8 cellular contexts compared by ENCODE assay signal in the genomic region with DNA sequence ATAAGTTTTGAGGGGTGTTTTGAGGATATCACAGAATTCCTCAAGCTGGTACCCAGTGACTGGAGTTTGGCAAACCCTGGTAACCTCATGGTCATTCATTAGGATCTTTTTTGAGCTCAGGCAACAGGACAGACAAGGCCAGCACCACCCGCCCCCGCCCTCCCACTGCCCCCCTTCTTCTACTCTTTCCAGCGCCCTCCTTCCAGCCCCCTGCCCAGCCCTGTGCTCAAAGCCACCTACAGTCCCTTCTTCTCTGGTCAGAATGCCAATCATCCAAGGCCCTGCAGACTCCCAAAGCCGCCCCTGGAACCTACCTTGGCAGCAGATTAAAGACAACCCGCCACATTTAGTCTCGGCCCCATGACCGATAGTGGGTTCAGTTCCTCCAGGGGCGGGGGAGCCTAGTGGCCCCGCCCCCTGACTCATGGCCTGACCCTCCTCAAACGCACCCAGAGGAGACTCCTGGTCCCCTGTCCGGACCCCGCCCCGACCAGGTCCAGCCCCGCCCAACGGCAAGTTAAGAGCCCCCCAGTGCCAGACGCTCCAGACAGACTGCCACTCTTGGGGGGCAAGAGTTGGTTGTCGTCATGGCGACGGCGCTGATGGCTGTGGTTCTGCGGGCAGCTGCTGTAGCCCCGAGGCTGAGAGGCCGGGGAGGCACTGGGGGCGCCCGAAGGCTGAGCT. TPM values are rescaled to one million over a fixed set of nuclear protein-coding genes. Genes with fewer than 3 reads are reported as not detected.
DNase-seq lines count a peak whose midpoint lies in the region; ATAC-seq lines count a peak whose summit lies in the region.

A gene with protein sequence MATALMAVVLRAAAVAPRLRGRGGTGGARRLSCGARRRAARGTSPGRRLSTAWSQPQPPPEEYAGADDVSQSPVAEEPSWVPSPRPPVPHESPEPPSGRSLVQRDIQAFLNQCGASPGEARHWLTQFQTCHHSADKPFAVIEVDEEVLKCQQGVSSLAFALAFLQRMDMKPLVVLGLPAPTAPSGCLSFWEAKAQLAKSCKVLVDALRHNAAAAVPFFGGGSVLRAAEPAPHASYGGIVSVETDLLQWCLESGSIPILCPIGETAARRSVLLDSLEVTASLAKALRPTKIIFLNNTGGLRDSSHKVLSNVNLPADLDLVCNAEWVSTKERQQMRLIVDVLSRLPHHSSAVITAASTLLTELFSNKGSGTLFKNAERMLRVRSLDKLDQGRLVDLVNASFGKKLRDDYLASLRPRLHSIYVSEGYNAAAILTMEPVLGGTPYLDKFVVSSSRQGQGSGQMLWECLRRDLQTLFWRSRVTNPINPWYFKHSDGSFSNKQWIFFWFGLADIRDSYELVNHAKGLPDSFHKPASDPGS (plus strand): TSS at position 546 of the 684 bp plus-strand sequence. CDS start 42 bp downstream, at position 588.

- H3K36me3 ChIP-seq in iPS-20b (ENCODE audit: insufficient read depth, low read depth, low read length) = no peaks in the 10 kb centered on the region

- no peak within 1 kb of the TSS for H3K27ac Mint-ChIP-seq in T-helper 1 cell treated with Interleukin-12 subunit alpha and Interleukin-12 subunit beta and Interleukin-4 antibody, amounts not matched to agents 30 μg/mL and 1 μg/mL, for 36 hours
- no peak within 1 kb of the TSS for H3K27ac Mint-ChIP-seq in activated T-helper 17 cell treated with anti-CD3 and anti-CD28 coated beads, Interleukin-2, amount 50 U/mL, for 72 hours
- no peak within 1 kb of the TSS for H3K27ac Mint-ChIP-seq in stimulated activated effector memory CD8-positive, alpha-beta T cell treated with anti-CD3 and anti-CD28 coated beads, Interleukin-12 subunit alpha, Interleukin-12 subunit beta, amount 100 ng/mL, for 72 hours

- H3K9me3 ChIP-seq in iPS-20b (ENCODE audit: insufficient read depth, low read depth, low read length) = no peaks in the 10 kb centered on the region

- H3K27me3 Mint-ChIP-seq in T-helper 1 cell treated with Interleukin-12 subunit alpha and Interleukin-12 subunit beta and Interleukin-4 antibody, amounts not matched to agents 30 μg/mL and 1 μg/mL, for 36 hours (ENCODE audit: low read depth) = peaks cover 32% of the 10 kb centered on the region
- peaks cover 3% of the 10 kb centered on the region for H3K27me3 Mint-ChIP-seq in activated T-helper 17 cell treated with anti-CD3 and anti-CD28 coated beads, Interleukin-2, amount 50 U/mL, for 72 hours

- peak within 1 kb of the TSS; percentile 91 for H3K4me3 ChIP-seq in iPS-20b (ENCODE audit: low read length)

- no peak for ATAC-seq in activated T-helper 17 cell treated with anti-CD3 and anti-CD28 coated beads, Interleukin-2, amount 50 U/mL, for 72 hours (replicated peaks)
- ATAC-seq in stimulated activated effector memory CD8-positive, alpha-beta T cell treated with anti-CD3 and anti-CD28 coated beads, Interleukin-12 subunit alpha, Interleukin-12 subunit beta, amount 100 ng/mL, for 72 hours = no peak
- no peak for ATAC-seq in HG02759 (IDR thresholded peaks at IDR 0.05; ENCODE audit: unreplicated experiment)
- ATAC-seq in HG02840 (IDR thresholded peaks at IDR 0.05; ENCODE audit: low FRiP score, unreplicated experiment) = no peak

- peaks cover 17% of the 10 kb centered on the region for H3K4me1 Mint-ChIP-seq in T-helper 1 cell treated with Interleukin-12 subunit alpha and Interleukin-12 subunit beta and Interleukin-4 antibody, amounts not matched to agents 30 μg/mL and 1 μg/mL, for 36 hours (ENCODE audit: low read depth)
- peaks cover 9% of the 10 kb centered on the region for H3K4me1 Mint-ChIP-seq in activated T-helper 17 cell treated with anti-CD3 and anti-CD28 coated beads, Interleukin-2, amount 50 U/mL, for 72 hours
- H3K4me1 Mint-ChIP-seq in stimulated activated effector memory CD8-positive, alpha-beta T cell treated with anti-CD3 and anti-CD28 coated beads, Interleukin-12 subunit alpha, Interleukin-12 subunit beta, amount 100 ng/mL, for 72 hours = peaks cover 27% of the 10 kb centered on the region

- H3K27ac ChIP-seq in iPS-20b (ENCODE audit: low read length) = no peak within 1 kb of the TSS

- peaks cover 44% of the 10 kb centered on the region for H3K27me3 ChIP-seq in iPS-20b (ENCODE audit: insufficient read depth, low read length)

- H3K36me3 Mint-ChIP-seq in T-helper 1 cell treated with Interleukin-12 subunit alpha and Interleukin-12 subunit beta and Interleukin-4 antibody, amounts not matched to agents 30 μg/mL and 1 μg/mL, for 36 hours (ENCODE audit: low read depth) = no peaks in the 10 kb centered on the region
- H3K36me3 Mint-ChIP-seq in activated T-helper 17 cell treated with anti-CD3 and anti-CD28 coated beads, Interleukin-2, amount 50 U/mL, for 72 hours (ENCODE audit: low read depth) = peaks cover 28% of the 10 kb centered on the region
- peaks cover 25% of the 10 kb centered on the region for H3K36me3 Mint-ChIP-seq in stimulated activated effector memory CD8-positive, alpha-beta T cell treated with anti-CD3 and anti-CD28 coated beads, Interleukin-12 subunit alpha, Interleukin-12 subunit beta, amount 100 ng/mL, for 72 hours

- peak within 1 kb of the TSS; percentile 27; the same call in 1 of the 2 replicates for H3K9ac ChIP-seq in iPS-20b (ENCODE audit: low read depth, low read length)

- peak within 1 kb of the TSS; percentile 14 for H3K4me3 Mint-ChIP-seq in T-helper 1 cell treated with Interleukin-12 subunit alpha and Interleukin-12 subunit beta and Interleukin-4 antibody, amounts not matched to agents 30 μg/mL and 1 μg/mL, for 36 hours
- peak within 1 kb of the TSS; percentile 97 for H3K4me3 Mint-ChIP-seq in activated T-helper 17 cell treated with anti-CD3 and anti-CD28 coated beads, Interleukin-2, amount 50 U/mL, for 72 hours
- peak within 1 kb of the TSS; percentile 85 for H3K4me3 Mint-ChIP-seq in stimulated activated effector memory CD8-positive, alpha-beta T cell treated with anti-CD3 and anti-CD28 coated beads, Interleukin-12 subunit alpha, Interleukin-12 subunit beta, amount 100 ng/mL, for 72 hours

- peaks cover 16% of the 10 kb centered on the region for H3K4me1 ChIP-seq in iPS-20b (ENCODE audit: insufficient read depth, low read length)

- H3K9me3 Mint-ChIP-seq in T-helper 1 cell treated with Interleukin-12 subunit alpha and Interleukin-12 subunit beta and Interleukin-4 antibody, amounts not matched to agents 30 μg/mL and 1 μg/mL, for 36 hours = no peaks in the 10 kb centered on the region
- no peaks in the 10 kb centered on the region for H3K9me3 Mint-ChIP-seq in activated T-helper 17 cell treated with anti-CD3 and anti-CD28 coated beads, Interleukin-2, amount 50 U/mL, for 72 hours
- no peaks in the 10 kb centered on the region for H3K9me3 Mint-ChIP-seq in stimulated activated effector memory CD8-positive, alpha-beta T cell treated with anti-CD3 and anti-CD28 coated beads, Interleukin-12 subunit alpha, Interleukin-12 subunit beta, amount 100 ng/mL, for 72 hours

- DNase-seq in T-helper 1 cell (no peak), NCI-H146 (lab: John Stamatoyannopoulos, UW) (no peak)
- no peak for DNase-seq in stimulated activated effector memory CD8-positive, alpha-beta T cell treated with anti-CD3 and anti-CD28 coated beads, Interleukin-12 subunit alpha, Interleukin-12 subunit beta, amount 100 ng/mL, for 72 hours (ENCODE audit: low spot score in 2 of 2)

RNA-seq across cellular contexts. Expression of the gene that starts here (rescaled TPM):
- total RNA-seq in activated T-helper 17 cell treated with anti-CD3 and anti-CD28 coated beads, Interleukin-2, amount 50 U/mL, for 72 hours = 1 to 10 TPM in 1 of 2 donors, under 1 TPM in 1; 0.48 to 4.8 TPM

Comparison
In these comparisons a context has a peak if more than half of its experiments do, and no peak if none do; other contexts are left out.
1. H3K4me3 Mint-ChIP-seq: peak in every context shown above with its lines; median percentile 97 in activated T-helper 17 cell treated with anti-CD3 and anti-CD28 coated beads, Interleukin-2, amount 50 U/mL, for 72 hours; 85 in stimulated activated effector memory CD8-positive, alpha-beta T cell treated with anti-CD3 and anti-CD28 coated beads, Interleukin-12 subunit alpha, Interleukin-12 subunit beta, amount 100 ng/mL, for 72 hours; 14 in T-helper 1 cell treated with Interleukin-12 subunit alpha and Interleukin-12 subunit beta and Interleukin-4 antibody, amounts not matched to agents 30 μg/mL and 1 μg/mL, for 36 hours.